Comparison of ENCODE assay signal across 12 cellular contexts in genomic region chr15:40767838-40768491, GRCh38. TPM values are rescaled to one million over a fixed set of nuclear protein-coding genes. Genes with fewer than 3 reads are reported as not detected.
DNase-seq lines count a peak whose midpoint lies in the region; ATAC-seq and TF ChIP-seq lines count a peak whose summit lies in the region.
"Had no signal": no experiment of that assay in that cellular context is flagged by ENCODE, and none has a peak within 500 bp of the region (broad histone marks: within the 10 kb centered on the region; RNA-seq: fewer than 3 reads in every experiment).

No MANE protein-coding gene starts in this region.

- ATAC-seq in DND-41 (ENCODE audit: insufficient read depth, low read depth) = no peak
- no peak for ATAC-seq in stimulated activated effector memory CD8-positive, alpha-beta T cell treated with anti-CD3 and anti-CD28 coated beads, Interleukin-12 subunit alpha, Interleukin-12 subunit beta, amount 100 ng/mL, for 72 hours

- H2AFZ ChIP-seq in DND-41 (ENCODE audit: low read depth, low read length) (no peak overlapping the region), OCI-LY3 (ENCODE audit: low read depth, low read length) (no peak overlapping the region)

- H3K9ac ChIP-seq in DND-41 (ENCODE audit: low read depth, low read length) (peak overlapping the region; percentile 49; the same call in 1 of the 2 replicates), OCI-LY3 (ENCODE audit: low read length) (no peak overlapping the region)

- H3K27ac ChIP-seq in DND-41 (ENCODE audit: low read length) (peak overlapping the region; percentile 87; the same call in 1 of the 2 replicates), OCI-LY3 (ENCODE audit: low read length) (peak overlapping the region; percentile 79), esophagus squamous epithelium (peak overlapping the region; percentile 86 to 96 (median 90))

- H3K4me3 ChIP-seq in DND-41 (ENCODE audit: low read depth in 1 of 2, low read length in 2 of 2) (no peak overlapping the region), OCI-LY3 (ENCODE audit: low read length) (no peak overlapping the region), esophagus squamous epithelium (no peak overlapping the region), MG63 (no peak overlapping the region)

- H3K4me1 ChIP-seq in DND-41 (ENCODE audit: insufficient read depth, low read length) = peaks cover 37% of the 10 kb centered on the region
- H3K4me1 ChIP-seq in OCI-LY3 (ENCODE audit: low read length) = peaks cover 59% of the 10 kb centered on the region
- H3K4me1 ChIP-seq in esophagus squamous epithelium = peaks cover 72 to 100% (median 75%) of the 10 kb centered on the region in 3 donors

- peaks cover 59% of the 10 kb centered on the region for H3K36me3 Mint-ChIP-seq in stimulated activated effector memory CD8-positive, alpha-beta T cell treated with anti-CD3 and anti-CD28 coated beads, Interleukin-12 subunit alpha, Interleukin-12 subunit beta, amount 100 ng/mL, for 72 hours

- no peak for TF ChIP-seq POLR2A in esophagus squamous epithelium (IDR thresholded peaks at IDR 0.05)

- H4K20me1 ChIP-seq in DND-41 (ENCODE audit: insufficient read depth, low read length) (peaks cover 8% of the 10 kb centered on the region), OCI-LY3 (ENCODE audit: insufficient read depth, low read length) (no peaks in the 10 kb centered on the region)

- H3K4me2 ChIP-seq in DND-41 (ENCODE audit: insufficient read depth, low read length) (no peak overlapping the region), OCI-LY3 (ENCODE audit: low read length) (peak overlapping the region; percentile 88)

- intact Hi-C loops in esophagus squamous epithelium (cut with DNase I) = no loop called here

- no peak overlapping the region for H3K4me3 Mint-ChIP-seq in stimulated activated effector memory CD8-positive, alpha-beta T cell treated with anti-CD3 and anti-CD28 coated beads, Interleukin-12 subunit alpha, Interleukin-12 subunit beta, amount 100 ng/mL, for 72 hours

- TF ChIP-seq CTCF in DND-41 (IDR thresholded peaks at IDR 0.05; ENCODE audit: borderline replicate concordance, extremely low read depth, low read length, poor library complexity, severe bottlenecking) (no peak), OCI-LY3 (IDR thresholded peaks at IDR 0.05; ENCODE audit: low read depth, low read length) (no peak), esophagus squamous epithelium (IDR thresholded peaks at IDR 0.05) (no peak)

- H3K4me1 Mint-ChIP-seq in stimulated activated effector memory CD8-positive, alpha-beta T cell treated with anti-CD3 and anti-CD28 coated beads, Interleukin-12 subunit alpha, Interleukin-12 subunit beta, amount 100 ng/mL, for 72 hours = peaks cover 52% of the 10 kb centered on the region

- H3K79me2 ChIP-seq in DND-41 (ENCODE audit: insufficient read depth, low read length) (no peaks in the 10 kb centered on the region), OCI-LY3 (ENCODE audit: low read length) (no peaks in the 10 kb centered on the region)

- H3K9me3 Mint-ChIP-seq in stimulated activated effector memory CD8-positive, alpha-beta T cell treated with anti-CD3 and anti-CD28 coated beads, Interleukin-12 subunit alpha, Interleukin-12 subunit beta, amount 100 ng/mL, for 72 hours = no peaks in the 10 kb centered on the region

- H3K27ac Mint-ChIP-seq in stimulated activated effector memory CD8-positive, alpha-beta T cell treated with anti-CD3 and anti-CD28 coated beads, Interleukin-12 subunit alpha, Interleukin-12 subunit beta, amount 100 ng/mL, for 72 hours = peak overlapping the region; percentile 92

- H3K36me3 ChIP-seq in DND-41 (ENCODE audit: insufficient read depth, low read length) = peaks cover 33% of the 10 kb centered on the region
- peaks cover 14% of the 10 kb centered on the region for H3K36me3 ChIP-seq in OCI-LY3 (replicated peaks; ENCODE audit: low read depth, low read length)
- H3K36me3 ChIP-seq in esophagus squamous epithelium = peaks cover 8 to 37% (median 10%) of the 10 kb centered on the region in 3 donors
- H3K36me3 ChIP-seq in MG63 = peaks cover 5% of the 10 kb centered on the region; the same call in 1 of the 2 replicates

- DNase-seq in DND-41 (no peak), esophagus squamous epithelium (lab: John Stamatoyannopoulos, UW) (no peak), mesenteric fat pad (ENCODE audit: low spot score) (no peak), Kasumi-1 (lab: John Stamatoyannopoulos, UW) (no peak), MG63 (no peak)
- DNase-seq in stimulated activated effector memory CD8-positive, alpha-beta T cell treated with anti-CD3 and anti-CD28 coated beads, Interleukin-12 subunit alpha, Interleukin-12 subunit beta, amount 100 ng/mL, for 72 hours (ENCODE audit: low spot score in 2 of 2) = no peak
- DNase-seq: activated effector memory CD4-positive, alpha-beta T cell treated with Interleukin-2 at 50 U/mL for 16 hours; EL; NCI-H1930; NCI-H526 had no signal

- WGBS in esophagus squamous epithelium, 2 donors = 79 to 94% methylated on average over 20 to 29 of the region's 29 CpGs

- H3K9me3 ChIP-seq in DND-41 (ENCODE audit: insufficient read depth, low read length, severe bottlenecking) (no peaks in the 10 kb centered on the region), OCI-LY3 (ENCODE audit: insufficient read depth, low read length) (no peaks in the 10 kb centered on the region), esophagus squamous epithelium (no peaks in the 10 kb centered on the region), MG63 (no peaks in the 10 kb centered on the region)

- no peaks in the 10 kb centered on the region for H3K27me3 ChIP-seq in DND-41 (ENCODE audit: insufficient read depth, low read length, poor library complexity)
- no peaks in the 10 kb centered on the region for H3K27me3 ChIP-seq in OCI-LY3 (ENCODE audit: low read depth, low read length)
- H3K27me3 ChIP-seq in esophagus squamous epithelium = no peaks in the 10 kb centered on the region
- no peaks in the 10 kb centered on the region for H3K27me3 ChIP-seq in MG63

RNA-seq across cellular contexts. Expression of gene C15orf62, which starts 1.8 kb away (rescaled TPM):
- total RNA-seq in esophagus squamous epithelium (10 to 100 TPM; 11.3 to 44.3 (median 22.2) TPM), mesenteric fat pad (0.19 TPM)
- total RNA-seq in MG63 (2014; rRNA removed; shearing (Covaris generic); ENCODE audit: low replicate concordance) = not detected in 2 replicates
- total RNA-seq: myocyte had no signal

RNA-seq across cellular contexts. Expression of gene GCHFR, which starts 4.1 kb away (rescaled TPM):
- total RNA-seq in esophagus squamous epithelium (10 to 100 TPM in 3 of 4 donors, 1 to 10 TPM in 1; 10.0 to 47.5 (median 41.9) TPM), mesenteric fat pad (17.1 TPM)
- 3.5 and 4.4 TPM in 2 replicates for total RNA-seq in MG63 (2014; rRNA removed; shearing (Covaris generic); ENCODE audit: low replicate concordance)

RNA-seq across cellular contexts. Expression of gene RMDN3, which starts 12.9 kb away (rescaled TPM):
- total RNA-seq in esophagus squamous epithelium (10 to 100 TPM; 21.3 to 31.9 (median 26.4) TPM), mesenteric fat pad (57.0 TPM)
- total RNA-seq in MG63 (2014; rRNA removed; shearing (Covaris generic); ENCODE audit: low replicate concordance) = 43.1 and 53.4 TPM in 2 replicates

RNA-seq across cellular contexts. Expression of gene ZFYVE19, which starts 38.9 kb away (rescaled TPM):
- total RNA-seq in esophagus squamous epithelium = 10 to 100 TPM; 16.5 to 33.4 (median 28.9) TPM
- total RNA-seq in mesenteric fat pad = 9.8 TPM
- total RNA-seq in MG63 (2014; rRNA removed; shearing (Covaris generic); ENCODE audit: low replicate concordance) = 6.4 and 27.8 TPM in 2 replicates

RNA-seq across cellular contexts. Expression of gene DNAJC17, which starts 39.3 kb away (rescaled TPM):
- total RNA-seq in esophagus squamous epithelium = 10 to 100 TPM; 13.9 to 24.0 (median 19.2) TPM
- total RNA-seq in mesenteric fat pad = 25.8 TPM
- total RNA-seq in MG63 (2014; rRNA removed; shearing (Covaris generic); ENCODE audit: low replicate concordance) = 44.9 and 75.8 TPM in 2 replicates

Comparison
In these comparisons a context has a peak if more than half of its experiments do, and no peak if none do; other contexts are left out.
1. RNA of gene C15orf62, which starts 1.8 kb away (total RNA-seq): 11.3 to 44.3 TPM in esophagus squamous epithelium; 0.19 TPM in mesenteric fat pad (single experiment) and not detected in MG63; every median in the first group is over 10 times any median in the second.
2. Peak in every context shown above with its lines, with median percentiles within 50 percentile points of each other: H3K27ac ChIP-seq.